Comparison of ENCODE assay signal across 9 cellular contexts in genomic region chr2:231563378-231563961, GRCh38. TPM values are rescaled to one million over a fixed set of nuclear protein-coding genes. Genes with fewer than 3 reads are reported as not detected.
DNase-seq lines count a peak whose midpoint lies in the region; ATAC-seq and TF ChIP-seq lines count a peak whose summit lies in the region.
"Had no signal": no experiment of that assay in that cellular context is flagged by ENCODE, and none has a peak within 500 bp of the region (broad histone marks: within the 10 kb centered on the region; RNA-seq: fewer than 3 reads in every experiment).

No MANE protein-coding gene starts in this region.

- no peaks in the 10 kb centered on the region for H3K36me3 ChIP-seq in KMS-11 (ENCODE audit: insufficient read depth)
- no peaks in the 10 kb centered on the region for H3K36me3 ChIP-seq in SK-N-SH (replicated peaks in 1 of 2; ENCODE audit: control insufficient read depth in 1 of 2, insufficient read depth in 2 of 2, low read length in 1 of 2)

- H3K9me3 ChIP-seq in SK-N-SH: no peaks in the 10 kb centered on the region

- WGBS in SK-N-SH (ENCODE audit: low lambda C conversion rate): 0% methylated on average over 2 of the region's 3 CpGs

- no peaks in the 10 kb centered on the region for H3K4me1 ChIP-seq in KMS-11 (ENCODE audit: low read depth, poor library complexity, severe bottlenecking)
- peaks cover 0 to 4% of the 10 kb centered on the region in 2 experiments; a peak in 1 of 4 replicates for H3K4me1 ChIP-seq in SK-N-SH (ENCODE audit: control insufficient read depth in 1 of 2, insufficient read depth in 2 of 2, low read depth in 1 of 2, low read length in 1 of 2)

- no peaks in the 10 kb centered on the region for H3K9me2 ChIP-seq in SK-N-SH

- H4K20me1 ChIP-seq in KMS-11 (ENCODE audit: insufficient read depth): no peaks in the 10 kb centered on the region
- no peaks in the 10 kb centered on the region for H4K20me1 ChIP-seq in SK-N-SH (ENCODE audit: insufficient read depth)

- peak; percentile 83 for TF ChIP-seq RAD21 in SK-N-SH (IDR thresholded peaks at IDR 0.05; ENCODE audit: low read length)

- H3K27ac ChIP-seq in KMS-11 (no peak overlapping the region), SK-N-SH (ENCODE audit: low read depth in 2 of 2, low read length in 1 of 2) (no peak overlapping the region)

- H3K9me3 Mint-ChIP-seq in effector memory CD8-positive, alpha-beta T cell: no peaks in the 10 kb centered on the region
- no peaks in the 10 kb centered on the region for H3K9me3 Mint-ChIP-seq in memory B cell
- H3K9me3 Mint-ChIP-seq in type B pancreatic cell: peaks cover 4% of the 10 kb centered on the region

- peaks cover 0 to 2% of the 10 kb centered on the region in 2 donors for H3K4me1 Mint-ChIP-seq in effector memory CD8-positive, alpha-beta T cell (ENCODE audit: low read depth in 2 of 2)
- no peaks in the 10 kb centered on the region for H3K4me1 Mint-ChIP-seq in memory B cell
- no peaks in the 10 kb centered on the region for H3K4me1 Mint-ChIP-seq in type B pancreatic cell (ENCODE audit: unreplicated experiment)

- no peak overlapping the region for H3K4me2 ChIP-seq in KMS-11
- H3K4me2 ChIP-seq in SK-N-SH: no peak overlapping the region

- TF ChIP-seq CTCF in KMS-11 (conservative IDR thresholded peaks at IDR 0.05; ENCODE audit: low read depth, low read length): peak; percentile 67
- peak; percentile 60 for TF ChIP-seq CTCF in SK-N-SH (IDR thresholded peaks at IDR 0.05)
- peak; percentile 78 for TF ChIP-seq CTCF in type B pancreatic cell (conservative IDR thresholded peaks at IDR 0.05)

- CTCF ChIA-PET in SK-N-SH (lab: Yijun Ruan, JAX): interaction anchor here (0.8 to 14.3 kb wide), 42 partner anchors 8 to 318 kb away, joined by 3 to 152 read pairs (median 5); partner anchors contain the start of genes NCL, NMUR1, PTMA and TEX44

- H3K27ac Mint-ChIP-seq in effector memory CD8-positive, alpha-beta T cell: no peak overlapping the region
- no peak overlapping the region for H3K27ac Mint-ChIP-seq in memory B cell
- H3K27ac Mint-ChIP-seq in type B pancreatic cell: no peak overlapping the region

- ATAC-seq in effector memory CD8-positive, alpha-beta T cell (replicated peaks): peak; percentile 50
- peak; percentile 64 for ATAC-seq in memory B cell (ENCODE audit: low read depth)

- H3K27me3 ChIP-seq in KMS-11 (ENCODE audit: insufficient read depth, low read depth) (no peaks in the 10 kb centered on the region), SK-N-SH (ENCODE audit: insufficient read depth) (no peaks in the 10 kb centered on the region)

- H3F3A ChIP-seq in SK-N-SH (replicated peaks; ENCODE audit: insufficient read depth): no peaks in the 10 kb centered on the region

- no peak overlapping the region for H3K4me3 Mint-ChIP-seq in effector memory CD8-positive, alpha-beta T cell
- no peak overlapping the region for H3K4me3 Mint-ChIP-seq in memory B cell
- no peak overlapping the region for H3K4me3 Mint-ChIP-seq in type B pancreatic cell

- DNase-seq in SKM-1 treated with dmso at 0.1 percent for 144 hours (lab: John Stamatoyannopoulos, UW; ENCODE audit: unreplicated experiment) (peak; percentile 57), SKM-1 (lab: John Stamatoyannopoulos, UW; ENCODE audit: unreplicated experiment) (no peak), SK-N-SH (peak; percentile 88), memory B cell (ENCODE audit: low spot score in 2 of 2) (no peak), type B pancreatic cell (ENCODE audit: extremely low spot score, unreplicated experiment) (no peak), kidney glomerular epithelial cell (lab: John Stamatoyannopoulos, UW) (no peak)
- no peak for DNase-seq in effector memory CD8-positive, alpha-beta T cell

- H3K4me3 ChIP-seq in KMS-11 (IDR thresholded peaks at IDR 0.05; ENCODE audit: insufficient read depth, low read depth, low read length) (no peak overlapping the region), SK-N-SH (ENCODE audit: low read depth in 2 of 2, low read length in 1 of 2) (no peak overlapping the region; a peak in 1 of 4 replicates)

- no peaks in the 10 kb centered on the region for H3K27me3 Mint-ChIP-seq in effector memory CD8-positive, alpha-beta T cell
- H3K27me3 Mint-ChIP-seq in memory B cell: no peaks in the 10 kb centered on the region
- no peaks in the 10 kb centered on the region for H3K27me3 Mint-ChIP-seq in type B pancreatic cell

- H3K9ac ChIP-seq in KMS-11: no peak overlapping the region
- H3K9ac ChIP-seq in SK-N-SH: no peak overlapping the region

- H2AFZ ChIP-seq in KMS-11 (ENCODE audit: low read depth): no peak overlapping the region
- H2AFZ ChIP-seq in SK-N-SH (ENCODE audit: low read depth): no peak overlapping the region

- no peak for TF ChIP-seq EP300 in SK-N-SH (IDR thresholded peaks at IDR 0.05; ENCODE audit: borderline replicate concordance in 1 of 2, low read depth in 1 of 2, low read length in 1 of 2)

- H3K36me3 Mint-ChIP-seq in effector memory CD8-positive, alpha-beta T cell (ENCODE audit: insufficient read depth): peaks cover 3% of the 10 kb centered on the region
- no peaks in the 10 kb centered on the region for H3K36me3 Mint-ChIP-seq in memory B cell
- H3K36me3 Mint-ChIP-seq in type B pancreatic cell: no peaks in the 10 kb centered on the region

- no peaks in the 10 kb centered on the region for H3K79me2 ChIP-seq in KMS-11 (ENCODE audit: insufficient read depth, low read depth)
- no peaks in the 10 kb centered on the region for H3K79me2 ChIP-seq in SK-N-SH (ENCODE audit: insufficient read depth)

- POLR2A ChIA-PET in SK-N-SH (lab: Yijun Ruan, JAX): interaction anchor here (0.8 to 1.3 kb wide), 3 partner anchors 42 to 114 kb away, joined by 3 to 4 read pairs (median 3); partner anchors contain the start of gene NCL

TF ChIP-seq in SK-N-SH, 30 proteins besides CTCF, POLR2A, EP300 and RAD21:
- TF ChIP-seq SMC3 (IDR thresholded peaks at IDR 0.05; ENCODE audit: low read depth, low read length) (peak; percentile 68), POLR2AphosphoS5 (IDR thresholded peaks at IDR 0.05; ENCODE audit: low read depth, low read length) (no peak), FOXJ3 (CRISPR knock-in tag; IDR thresholded peaks at IDR 0.05) (no peak)

RNA-seq across cellular contexts. Expression of gene TEX44, which starts 29.2 kb away (rescaled TPM):
- not detected in 2 replicates for polyA plus RNA-seq in SK-N-SH (2012; rRNA removed)
- polyA plus RNA-seq in SK-N-SH (2012; cell fraction: cytosol; rRNA removed): not detected in 2 replicates
- polyA plus RNA-seq in SK-N-SH (2012; cell fraction: nucleus; rRNA removed): not detected in 2 replicates
- total RNA-seq in type B pancreatic cell (ENCODE audit: low replicate concordance): not detected in 2 replicates
- polyA plus RNA-seq: esophagus had no signal

RNA-seq across cellular contexts. Expression of gene NMUR1, which starts 33.2 kb away (rescaled TPM):
- polyA plus RNA-seq in SK-N-SH (2012; rRNA removed): not detected in 2 replicates
- polyA plus RNA-seq in SK-N-SH (2012; cell fraction: cytosol; rRNA removed): 0.01 TPM in 1 of 2 replicates, not detected in the other
- not detected in 2 replicates for polyA plus RNA-seq in SK-N-SH (2012; cell fraction: nucleus; rRNA removed)
- total RNA-seq in type B pancreatic cell (ENCODE audit: low replicate concordance): 0.10 TPM in 2 replicates

Comparison
In these comparisons a context has a peak if more than half of its experiments do, and no peak if none do; other contexts are left out.
1. DNase-seq: peak in SKM-1 treated with dmso at 0.1 percent for 144 hours (single experiment) and SK-N-SH (single experiment); none in SKM-1 (single experiment), effector memory CD8-positive, alpha-beta T cell (0 of 3), memory B cell (0 of 2), type B pancreatic cell (single experiment) and kidney glomerular epithelial cell (single experiment).
2. Peak in every context shown above with its lines, with median percentiles within 50 percentile points of each other: CTCF ChIP-seq.